12 cellular contexts compared by ENCODE assay signal in the genomic region with DNA sequence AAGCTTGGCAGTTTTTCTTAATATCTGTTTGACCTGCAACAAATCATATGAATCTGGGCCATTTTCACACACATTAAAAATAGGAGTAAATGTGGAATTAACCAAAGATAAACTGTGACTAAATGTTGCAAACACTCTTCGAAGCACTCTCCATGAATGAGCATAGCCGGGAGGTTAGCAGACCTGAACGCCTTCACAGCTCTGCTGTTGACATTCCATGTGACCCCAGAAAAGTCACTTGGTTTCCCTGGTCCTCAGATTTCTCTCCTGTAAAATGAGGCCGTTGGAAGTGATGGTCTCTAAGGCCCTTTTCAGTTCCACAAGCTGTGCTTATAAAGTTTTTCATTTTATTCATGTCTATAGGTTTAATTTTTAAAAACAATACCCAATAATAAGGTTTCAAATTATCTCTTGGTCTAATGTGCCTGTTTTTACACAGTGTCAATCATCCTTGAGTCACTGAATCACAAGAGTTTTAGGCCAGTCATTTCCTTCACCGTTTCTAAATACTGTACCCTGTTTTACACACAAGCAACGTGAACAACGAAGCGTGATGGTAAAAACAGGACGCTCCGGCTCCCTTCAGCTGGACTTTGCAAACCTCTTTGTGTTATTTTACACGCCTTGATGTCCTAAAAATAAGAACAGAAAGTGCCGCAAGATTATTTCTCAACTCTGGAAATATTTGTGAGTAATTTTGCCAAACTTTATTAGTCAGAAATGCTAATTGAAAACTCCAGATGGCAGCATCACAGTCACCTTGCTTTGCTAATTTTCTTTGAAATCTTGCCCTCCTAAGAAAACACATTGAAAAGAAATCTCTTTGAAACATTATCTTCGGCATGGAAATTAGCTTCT. TPM values are rescaled to one million over a fixed set of nuclear protein-coding genes. Genes with fewer than 3 reads are reported as not detected.
DNase-seq lines count a peak whose midpoint lies in the region; ATAC-seq and TF ChIP-seq lines count a peak whose summit lies in the region.
"Had no signal": no experiment of that assay in that cellular context is flagged by ENCODE, and none has a peak within 500 bp of the region (broad histone marks: within the 10 kb centered on the region; RNA-seq: fewer than 3 reads in every experiment).

No MANE protein-coding gene starts in this region.

- no peaks in the 10 kb centered on the region for H3K4me1 ChIP-seq in upper lobe of left lung
- H3K4me1 ChIP-seq in uterus = no peaks in the 10 kb centered on the region
- H3K4me1 ChIP-seq: SJSA1 had no signal

- H3K4me3 Mint-ChIP-seq in mesothelial cell of epicardium = no peak overlapping the region
- H3K4me3 Mint-ChIP-seq: stimulated activated naive CD8-positive, alpha-beta T cell treated with anti-CD3 and anti-CD28 coated beads, Interleukin-15, amount 100 ng/mL, for 72 hours had no signal

- TF ChIP-seq CTCF in fibroblast of mammary gland (conservative IDR thresholded peaks at IDR 0.05; ENCODE audit: control insufficient read depth, insufficient read depth, low read depth, low read length) (peak; percentile 7), upper lobe of left lung (IDR thresholded peaks at IDR 0.05) (peak in 1 of 6 experiments; percentile 15), uterus (IDR thresholded peaks at IDR 0.05) (no peak), mesothelial cell of epicardium (IDR thresholded peaks at IDR 0.05; ENCODE audit: unreplicated experiment) (no peak)

- H3K36me3 ChIP-seq in upper lobe of left lung = no peaks in the 10 kb centered on the region
- no peaks in the 10 kb centered on the region for H3K36me3 ChIP-seq in uterus
- H3K36me3 ChIP-seq: ascending aorta, SJSA1 had no signal

- H3K36me3 Mint-ChIP-seq in mesothelial cell of epicardium = no peaks in the 10 kb centered on the region

- no peak overlapping the region for H3K4me3 ChIP-seq in fibroblast of mammary gland (ENCODE audit: control insufficient read depth, low read depth, low read length)
- H3K4me3 ChIP-seq in upper lobe of left lung = no peak overlapping the region
- no peak overlapping the region for H3K4me3 ChIP-seq in uterus
- H3K4me3 ChIP-seq: ascending aorta, SJSA1 had no signal

- intact Hi-C loops in uterus (cut with DNase I; ENCODE audit: low total_unique reads) = no loop called here

- no peaks in the 10 kb centered on the region for H3K27me3 Mint-ChIP-seq in mesothelial cell of epicardium (ENCODE audit: low read depth)

- peaks cover 16% of the 10 kb centered on the region for H3K4me1 Mint-ChIP-seq in mesothelial cell of epicardium

- ATAC-seq in upper lobe of left lung (ENCODE audit: low FRiP score in 2 of 2) (peak in 1 of 2 donors; percentile 57), GM19328 (IDR thresholded peaks at IDR 0.05; ENCODE audit: unreplicated experiment) (no peak)
- ATAC-seq: stimulated activated naive CD8-positive, alpha-beta T cell treated with anti-CD3 and anti-CD28 coated beads, Interleukin-15, amount 100 ng/mL, for 72 hours had no signal

- TF ChIP-seq POLR2A in upper lobe of left lung (IDR thresholded peaks at IDR 0.05) (no peak), uterus (IDR thresholded peaks at IDR 0.05) (no peak)

- no peaks in the 10 kb centered on the region for H3K9me3 Mint-ChIP-seq in mesothelial cell of epicardium
- H3K9me3 Mint-ChIP-seq: stimulated activated naive CD8-positive, alpha-beta T cell treated with anti-CD3 and anti-CD28 coated beads, Interleukin-15, amount 100 ng/mL, for 72 hours had no signal

- H3K27me3 ChIP-seq in upper lobe of left lung (no peaks in the 10 kb centered on the region), uterus (no peaks in the 10 kb centered on the region)
- H3K27me3 ChIP-seq: ascending aorta had no signal

- peak in 2 of 4 donors; percentile 16 to 37 for TF ChIP-seq EP300 in upper lobe of left lung (IDR thresholded peaks at IDR 0.05)

- DNase-seq in DMS 273 (lab: John Stamatoyannopoulos, UW; ENCODE audit: unreplicated experiment) (peak; percentile 43), DMS 273 treated with DMSO at 0.1 percent for 48 hours (lab: John Stamatoyannopoulos, UW) (no peak), HPDE6-E6E7 (ENCODE audit: extremely low spot score) (peak; percentile 29), fibroblast of mammary gland (ENCODE audit: low read depth) (peak; percentile 60), upper lobe of left lung (peak in 1 of 2 donors; percentile 51), uterus (no peak), mesothelial cell of epicardium (ENCODE audit: low spot score in 2 of 2, unreplicated experiment in 2 of 2) (no peak)
- DNase-seq: stimulated activated naive CD8-positive, alpha-beta T cell treated with anti-CD3 and anti-CD28 coated beads, Interleukin-15, amount 100 ng/mL, for 72 hours had no signal

- WGBS in upper lobe of left lung, 2 donors = 54 to 67% methylated on average over 13 of the region's 13 CpGs

- no peak overlapping the region for H3K27ac Mint-ChIP-seq in mesothelial cell of epicardium
- H3K27ac Mint-ChIP-seq: stimulated activated naive CD8-positive, alpha-beta T cell treated with anti-CD3 and anti-CD28 coated beads, Interleukin-15, amount 100 ng/mL, for 72 hours had no signal

- H3K27ac ChIP-seq in upper lobe of left lung = peak overlapping the region in 3 of 4 donors; percentile 25 to 28 (median 28)
- no peak overlapping the region for H3K27ac ChIP-seq in uterus
- H3K27ac ChIP-seq: 22Rv1, SJSA1 had no signal

- H3K9me3 ChIP-seq in upper lobe of left lung (no peaks in the 10 kb centered on the region), uterus (no peaks in the 10 kb centered on the region)
- H3K9me3 ChIP-seq: ascending aorta, SJSA1 had no signal

RNA-seq across cellular contexts. Expression of gene MET, which starts 38.6 kb away (rescaled TPM):
- 100 to 1,000 TPM in 1 of 6 donors, 10 to 100 TPM in 5; 32.4 to 114 (median 82.2) TPM for total RNA-seq in upper lobe of left lung
- 10 to 100 TPM; 13.8 to 37.2 (median 35.6) TPM for total RNA-seq in uterus
- total RNA-seq in mesothelial cell of epicardium = 21.1 to 22.8 TPM (median 22.3 TPM) in 3 replicates

Comparison
In these comparisons a context has a peak if more than half of its experiments do, and no peak if none do; other contexts are left out.
1. DNase-seq: peak in DMS 273 (single experiment), HPDE6-E6E7 (single experiment) and fibroblast of mammary gland (single experiment); none in DMS 273 treated with DMSO at 0.1 percent for 48 hours (single experiment), uterus (0 of 2) and mesothelial cell of epicardium (0 of 2).
2. H3K27ac ChIP-seq: peak in upper lobe of left lung (3 of 4); none in uterus (0 of 2).